ENCODE assay signal across 17 cellular contexts in genomic region chr15:69000725-69001503, GRCh38. TPM values are rescaled to one million over a fixed set of nuclear protein-coding genes. Genes with fewer than 3 reads are reported as not detected.
DNase-seq lines count a peak whose midpoint lies in the region; ATAC-seq and TF ChIP-seq lines count a peak whose summit lies in the region.
"Had no signal": no experiment of that assay in that cellular context is flagged by ENCODE, and none has a peak within 500 bp of the region (broad histone marks: within the 10 kb centered on the region; RNA-seq: fewer than 3 reads in every experiment).

No MANE protein-coding gene starts in this region.

- CTCF ChIA-PET in WTC11 (lab: Charles Lee): interaction anchor here (0.9 to 2.7 kb wide), 6 partner anchors 31 to 394 kb away, joined by 3 to 9 read pairs (median 4); no protein-coding TSS in a partner anchor
- CTCF ChIA-PET in mammary epithelial cell (lab: Charles Lee; ENCODE audit: low non-redundant PET): no interaction called here

- H3K4me1 ChIP-seq in right atrium auricular region: peaks cover 0 to 17% of the 10 kb centered on the region in 2 donors
- H3K4me1 ChIP-seq in mammary epithelial cell (ENCODE audit: insufficient read depth, low read length): peaks cover 10% of the 10 kb centered on the region
- H3K4me1 ChIP-seq: Peyer's patch had no signal

- intact Hi-C loops in left ventricle myocardium superior (cut with micrococcal nuclease) (no loop called here), mammary epithelial cell (cut with micrococcal nuclease) (no loop called here)

- no peaks in the 10 kb centered on the region for H3K9me3 ChIP-seq in right atrium auricular region
- no peaks in the 10 kb centered on the region for H3K9me3 ChIP-seq in mammary epithelial cell (replicated peaks; ENCODE audit: insufficient read depth, low read length)
- H3K9me3 ChIP-seq: MG63, Peyer's patch had no signal

- DNase-seq in left ventricle myocardium superior (no peak), right atrium auricular region (ENCODE audit: low spot score) (no peak), WTC11 (ENCODE audit: low spot score) (no peak), mammary epithelial cell (no peak)
- DNase-seq in T-helper 2 cell treated with Interferon-gamma antibody and Interleukin-4, amounts not matched to agents 5 μg/mL and 100 μg/mL, for 36 hours (ENCODE audit: low spot score): no peak
- DNase-seq: C1 segment of cervical spinal cord, GOT3, HFFc6, KBM-7, MG63, NCI-H1092 treated with DMSO at 0.1 percent for 48 hours, NCI-H187 treated with DMSO at 0.1 percent for 48 hours, NCI-H510A treated with DMSO at 0.1 percent for 48 hours, Peyer's patch had no signal

- no peaks in the 10 kb centered on the region for H3K79me2 ChIP-seq in mammary epithelial cell (ENCODE audit: insufficient read depth, low read length)

- TF ChIP-seq CTCF in right atrium auricular region (IDR thresholded peaks at IDR 0.05): no peak
- no peak for TF ChIP-seq CTCF in WTC11 (IDR thresholded peaks at IDR 0.05)
- no peak for TF ChIP-seq CTCF in nephron (IDR thresholded peaks at IDR 0.05; ENCODE audit: unreplicated experiment in 3 of 3)
- TF ChIP-seq CTCF in mammary epithelial cell (conservative IDR thresholded peaks at IDR 0.05 in 1 of 2, IDR thresholded peaks at IDR 0.05 in 1 of 2; ENCODE audit: extremely low read depth in 1 of 2, insufficient read depth in 1 of 2, low read depth in 1 of 2, low read length in 2 of 2): no peak

- peak; percentile 24 for ATAC-seq in left ventricle myocardium superior
- ATAC-seq in WTC11: peak; percentile 46
- no peak for ATAC-seq in HG02759 (IDR thresholded peaks at IDR 0.05; ENCODE audit: unreplicated experiment)
- no peak for ATAC-seq in GM19351 (IDR thresholded peaks at IDR 0.05; ENCODE audit: unreplicated experiment)

- POLR2A ChIA-PET in WTC11 (lab: Charles Lee): no interaction called here

- H3K4me3 Mint-ChIP-seq in WTC11: no peak overlapping the region
- H3K4me3 Mint-ChIP-seq in nephron: no peak overlapping the region
- H3K4me3 Mint-ChIP-seq in T-helper 2 cell treated with Interferon-gamma antibody and Interleukin-4, amounts not matched to agents 5 μg/mL and 100 μg/mL, for 36 hours: no peak overlapping the region
- H3K4me3 Mint-ChIP-seq: HFFc6 had no signal

- H3K27me3 Mint-ChIP-seq in WTC11 (ENCODE audit: low read depth) (no peaks in the 10 kb centered on the region), nephron (ENCODE audit: low read depth) (peaks cover 4% of the 10 kb centered on the region)
- H3K27me3 Mint-ChIP-seq in T-helper 2 cell treated with Interferon-gamma antibody and Interleukin-4, amounts not matched to agents 5 μg/mL and 100 μg/mL, for 36 hours (ENCODE audit: low read depth): peaks cover 7% of the 10 kb centered on the region

- H3K36me3 ChIP-seq in right atrium auricular region (no peaks in the 10 kb centered on the region), mammary epithelial cell (ENCODE audit: insufficient read depth, low read length) (no peaks in the 10 kb centered on the region)
- H3K36me3 ChIP-seq: MG63, Peyer's patch had no signal

- H2AFZ ChIP-seq in mammary epithelial cell (ENCODE audit: low read depth, low read length): no peak overlapping the region

- H3K9me3 Mint-ChIP-seq in WTC11 (peaks cover 25% of the 10 kb centered on the region), nephron (peaks cover 10% of the 10 kb centered on the region)
- no peaks in the 10 kb centered on the region for H3K9me3 Mint-ChIP-seq in T-helper 2 cell treated with Interferon-gamma antibody and Interleukin-4, amounts not matched to agents 5 μg/mL and 100 μg/mL, for 36 hours
- H3K9me3 Mint-ChIP-seq: HFFc6 had no signal

- in situ Hi-C loops in mammary epithelial cell (cut with MboI; ENCODE audit: low sequenced_read_pairs in 2 of 2): no loop called here

- H3K4me3 ChIP-seq in right atrium auricular region (no peak overlapping the region), mammary epithelial cell (replicated peaks in 1 of 3; ENCODE audit: insufficient read depth in 1 of 3, low read depth in 2 of 3, low read length in 3 of 3) (no peak overlapping the region)
- H3K4me3 ChIP-seq: MG63, Peyer's patch had no signal

- no TSS peak for BruUV-seq in mammary epithelial cell (replicated peaks; lab: Mats Ljungman, UMichigan)

- H3K4me2 ChIP-seq in mammary epithelial cell (ENCODE audit: insufficient read depth, low read depth, low read length): no peak overlapping the region

- H3K36me3 Mint-ChIP-seq in WTC11 (no peaks in the 10 kb centered on the region), nephron (ENCODE audit: low read depth) (no peaks in the 10 kb centered on the region)
- H3K36me3 Mint-ChIP-seq in T-helper 2 cell treated with Interferon-gamma antibody and Interleukin-4, amounts not matched to agents 5 μg/mL and 100 μg/mL, for 36 hours (ENCODE audit: low read depth): no peaks in the 10 kb centered on the region

- H4K20me1 ChIP-seq in mammary epithelial cell (ENCODE audit: insufficient read depth, low read length): no peaks in the 10 kb centered on the region

- whole genome bisulfite sequencing in mammary epithelial cell (ENCODE audit: low coverage, missing lambda C conversion rate): 91% methylated on average over 4 of the region's 4 CpGs

- no peak overlapping the region for H3K27ac ChIP-seq in right atrium auricular region
- H3K27ac ChIP-seq in mammary epithelial cell (ENCODE audit: insufficient read depth, low read depth, low read length): no peak overlapping the region
- H3K27ac ChIP-seq: Peyer's patch had no signal

- H3K4me1 Mint-ChIP-seq in WTC11 (peaks cover 40% of the 10 kb centered on the region), nephron (peaks cover 51% of the 10 kb centered on the region)
- no peaks in the 10 kb centered on the region for H3K4me1 Mint-ChIP-seq in T-helper 2 cell treated with Interferon-gamma antibody and Interleukin-4, amounts not matched to agents 5 μg/mL and 100 μg/mL, for 36 hours (ENCODE audit: low read depth)

- H3K27me3 ChIP-seq in right atrium auricular region (no peaks in the 10 kb centered on the region), mammary epithelial cell (ENCODE audit: insufficient read depth, low read length) (no peaks in the 10 kb centered on the region)
- H3K27me3 ChIP-seq: MG63, Peyer's patch had no signal

- H3K9ac ChIP-seq in mammary epithelial cell (ENCODE audit: insufficient read depth, low read length): no peak overlapping the region

- H3K27ac Mint-ChIP-seq in WTC11 (no peak overlapping the region), nephron (peak overlapping the region in 2 of 3 experiments; percentile 46 to 62)
- no peak overlapping the region for H3K27ac Mint-ChIP-seq in T-helper 2 cell treated with Interferon-gamma antibody and Interleukin-4, amounts not matched to agents 5 μg/mL and 100 μg/mL, for 36 hours
- H3K27ac Mint-ChIP-seq: HFFc6 had no signal

- dilution Hi-C loops in mammary epithelial cell (cut with HindIII; ENCODE audit: low sequenced_read_pairs): no loop called here

TF ChIP-seq in WTC11, 78 proteins besides CTCF, POLR2A, EP300 and RAD21 (continues in another document):
- TF ChIP-seq NR2C2 (CRISPR knock-in tag; IDR thresholded peaks at IDR 0.05): no peak
- TF ChIP-seq FOXK1 (CRISPR knock-in tag; IDR thresholded peaks at IDR 0.05): no peak
- TF ChIP-seq GABPB1 (CRISPR knock-in tag; IDR thresholded peaks at IDR 0.05): no peak
- TF ChIP-seq EMX1 (CRISPR knock-in tag; IDR thresholded peaks at IDR 0.05): no peak
- no peak for TF ChIP-seq PRDM15 (CRISPR knock-in tag; IDR thresholded peaks at IDR 0.05)
- TF ChIP-seq ZNF232 (CRISPR knock-in tag; IDR thresholded peaks at IDR 0.05): no peak
- no peak for TF ChIP-seq CDX4 (CRISPR knock-in tag; IDR thresholded peaks at IDR 0.05; ENCODE audit: borderline replicate concordance)
- no peak for TF ChIP-seq CBFB (CRISPR knock-in tag; IDR thresholded peaks at IDR 0.05; ENCODE audit: low read depth)
- no peak for TF ChIP-seq NR1H2 (CRISPR knock-in tag; IDR thresholded peaks at IDR 0.05)
- TF ChIP-seq ZNF317 (CRISPR knock-in tag; IDR thresholded peaks at IDR 0.05; ENCODE audit: borderline replicate concordance, low read depth): no peak

RNA-seq across cellular contexts. Expression of gene NOX5, which starts 13.6 kb away (rescaled TPM):
- total RNA-seq in left ventricle myocardium superior (not detected), right atrium auricular region (under 1 TPM; 0.16 to 0.19 TPM), WTC11 (2021) (not detected in 3 replicates), mammary epithelial cell (under 1 TPM; 0.05 to 0.50 TPM)
- polyA plus RNA-seq in mammary epithelial cell: 2.6 TPM
- 0.78 TPM for polyA minus RNA-seq in mammary epithelial cell

Comparison
In these comparisons a context has a peak if more than half of its experiments do, and no peak if none do; other contexts are left out.
1. ATAC-seq: peak in left ventricle myocardium superior (single experiment) and WTC11 (single experiment); none in HG02759 (single experiment) and GM19351 (single experiment).
2. H3K27ac Mint-ChIP-seq: peak in nephron (2 of 3); none in WTC11 (single experiment) and T-helper 2 cell treated with Interferon-gamma antibody and Interleukin-4, amounts not matched to agents 5 μg/mL and 100 μg/mL, for 36 hours (single experiment).